Comparison of ENCODE assay signal across 12 cellular contexts in genomic region chr19:14704450-14704849, GRCh38. TPM values are rescaled to one million over a fixed set of nuclear protein-coding genes. Genes with fewer than 3 reads are reported as not detected.
"Had no signal": no experiment of that assay in that cellular context is flagged by ENCODE, and none has a peak within 500 bp of the region (broad histone marks: within the 10 kb centered on the region; RNA-seq: fewer than 3 reads in every experiment).

No MANE protein-coding gene starts in this region.

- H3K9me3 ChIP-seq: HAP-1 had no signal

- DNase-seq: GM23248, GOT3, H7, H9, HCEC 1CT, HFFc6 had no signal

- H3K27ac Mint-ChIP-seq: GM23338, H9, HFFc6 had no signal

- H2AFZ ChIP-seq: GM23248, GM23338 had no signal

- FAIRE-seq: H1, H54 had no signal

- H3K4me3 ChIP-seq: GM23248, GM23338, HAP-1 had no signal

- H3K4me1 ChIP-seq: HAP-1 had no signal

- H3K4me2 ChIP-seq: GM23338 had no signal

- H3K27ac ChIP-seq: GM23248 had no signal

- ATAC-seq: GM23338, HCT116 had no signal

- H3K4me3 Mint-ChIP-seq: GM23338, H9, HFFc6 had no signal

- H3K4me1 Mint-ChIP-seq: GM23338, H9 had no signal

- H3K9ac ChIP-seq: GM23248 had no signal

RNA-seq across cellular contexts. Expression of gene ADGRE3, which starts 29.8 kb away (rescaled TPM):
- total RNA-seq: GM23248, GM23338, H1, H4, H7, H9, HFFc6 had no signal
- polyA plus RNA-seq: GM23248, GM23338, H1 had no signal
